In the genomic region with DNA sequence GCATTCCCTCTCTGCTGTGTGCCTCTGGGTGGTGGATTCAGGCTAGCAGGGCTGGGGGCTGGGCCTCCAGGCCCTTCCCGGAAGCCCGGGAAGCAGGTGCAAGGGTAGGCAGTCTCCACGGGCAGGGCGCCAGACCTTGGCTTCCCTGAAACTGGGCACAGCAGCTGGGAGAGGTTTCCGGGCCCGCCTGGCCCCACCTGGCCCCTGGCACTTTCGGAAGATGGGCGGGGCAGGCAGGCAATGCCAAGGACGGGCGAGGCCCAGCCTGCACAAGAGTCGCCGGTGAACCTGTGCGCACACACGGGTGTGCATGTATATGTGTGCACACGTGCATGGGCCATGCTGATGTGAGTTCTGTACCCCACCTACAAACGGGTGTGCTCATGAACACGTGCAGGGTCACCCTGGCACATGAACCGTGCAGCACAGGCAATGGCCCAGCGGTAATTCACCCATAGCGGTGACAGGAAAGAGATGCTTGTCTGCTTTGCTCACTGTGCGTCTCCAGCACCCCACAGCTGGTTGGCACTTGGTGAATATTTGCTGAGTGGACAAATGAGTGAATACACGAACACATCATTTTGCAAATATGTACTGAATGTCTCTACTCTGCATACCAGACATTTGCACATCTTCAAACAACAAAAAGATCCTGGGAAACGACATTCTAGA, we compare ENCODE assay signal across 10 cellular contexts. TPM values are rescaled to one million over a fixed set of nuclear protein-coding genes. Genes with fewer than 3 reads are reported as not detected.
A peak's percentile ranks its signal among the peaks of the same experiment; 100 is the strongest.
DNase-seq lines count a peak whose midpoint lies in the region; FAIRE-seq and TF ChIP-seq lines count a peak whose summit lies in the region.
"Had no signal": no experiment of that assay in that cellular context is flagged by ENCODE, and none has a peak within 500 bp of the region (broad histone marks: within the 10 kb centered on the region; RNA-seq: fewer than 3 reads in every experiment).

No MANE protein-coding gene starts in this region.

- H2AFZ ChIP-seq in endothelial cell of umbilical vein (ENCODE audit: low read depth, low read length): no peak overlapping the region

- H3K9ac ChIP-seq in endothelial cell of umbilical vein (replicated peaks; ENCODE audit: extremely low read depth, insufficient read depth, low read length): peak overlapping the region; percentile 4

- DNase-seq in GM04503 (ENCODE audit: low read depth) (peak; percentile 92), NCI-H69 (lab: John Stamatoyannopoulos, UW) (peak; percentile 94), endothelial cell of umbilical vein (ENCODE audit: low read depth, low spot score) (peak; percentile 41), renal cortical epithelial cell (ENCODE audit: low read depth) (peak; percentile 86), amniotic stem cell (lab: John Stamatoyannopoulos, UW) (no peak)
- no peak for DNase-seq in stimulated activated CD4-positive, alpha-beta T cell treated with anti-CD3 and anti-CD28 coated beads, Interleukin-4, amount 100 ng/mL, for 1 hour
- no peak for DNase-seq in activated T-cell treated with anti-CD3 and anti-CD28 coated beads, Interleukin-2, amount 50 U/mL, for 24 hours
- no peak for DNase-seq in activated CD8-positive, alpha-beta memory T cell treated with anti-CD3 and anti-CD28 coated beads for 24 hours
- DNase-seq: activated CD8-positive, alpha-beta T cell treated with anti-CD3 and anti-CD28 coated beads, Interleukin-2, amount 10 ng/mL, durations not matched to agents 7 days and 5 days had no signal

- H3K9me3 Mint-ChIP-seq in activated T-cell treated with anti-CD3 and anti-CD28 coated beads, Interleukin-2, amount 50 U/mL, for 24 hours: no peaks in the 10 kb centered on the region

- H3K4me3 ChIP-seq in endothelial cell of umbilical vein (replicated peaks in 1 of 3; ENCODE audit: insufficient read depth in 1 of 3, low read depth in 1 of 3, low read length in 3 of 3): no peak overlapping the region
- H3K4me3 ChIP-seq: thoracic aorta had no signal

- no peak overlapping the region for H3K4me2 ChIP-seq in endothelial cell of umbilical vein (ENCODE audit: insufficient read depth, low read length)

- H3K27me3 Mint-ChIP-seq in activated T-cell treated with anti-CD3 and anti-CD28 coated beads, Interleukin-2, amount 50 U/mL, for 24 hours: peaks cover 66% of the 10 kb centered on the region

- H3K27ac Mint-ChIP-seq in activated T-cell treated with anti-CD3 and anti-CD28 coated beads, Interleukin-2, amount 50 U/mL, for 24 hours: no peak overlapping the region
- H3K27ac Mint-ChIP-seq: activated CD8-positive, alpha-beta T cell treated with anti-CD3 and anti-CD28 coated beads, Interleukin-2, amount 10 ng/mL, durations not matched to agents 7 days and 5 days had no signal

- peaks cover 31% of the 10 kb centered on the region for H3K4me1 Mint-ChIP-seq in activated T-cell treated with anti-CD3 and anti-CD28 coated beads, Interleukin-2, amount 50 U/mL, for 24 hours (ENCODE audit: low read depth)

- H4K20me1 ChIP-seq in endothelial cell of umbilical vein (replicated peaks; ENCODE audit: control insufficient read depth, extremely low read depth, insufficient read depth, low read length): no peaks in the 10 kb centered on the region

- H3K9me1 ChIP-seq in endothelial cell of umbilical vein (replicated peaks; ENCODE audit: control insufficient read depth, extremely low read depth, insufficient read depth, low read length): no peaks in the 10 kb centered on the region

- no peaks in the 10 kb centered on the region for H3K36me3 Mint-ChIP-seq in activated T-cell treated with anti-CD3 and anti-CD28 coated beads, Interleukin-2, amount 50 U/mL, for 24 hours (ENCODE audit: low read depth)

- intact Hi-C loops in endothelial cell of umbilical vein (cut with micrococcal nuclease): loop anchor here (1.0 to 2.0 kb wide), 4 partner anchors 15 to 88 kb away; partner anchors contain the start of gene GADD45B

- H3K79me2 ChIP-seq in endothelial cell of umbilical vein (ENCODE audit: control insufficient read depth, insufficient read depth, low read length): no peaks in the 10 kb centered on the region

- peak; percentile 63 for FAIRE-seq in endothelial cell of umbilical vein (lab: Jason Lieb, UNC)

- TF ChIP-seq POLR2A in endothelial cell of umbilical vein (IDR thresholded peaks at IDR 0.05; ENCODE audit: low read depth, low read length): no peak

- dilution Hi-C loops in endothelial cell of umbilical vein (cut with MboI; ENCODE audit: extremely low pct_ligation_motif_present, low sequenced_read_pairs): no loop called here

- CTCF ChIA-PET in endothelial cell of umbilical vein (lab: Charles Lee): interaction anchor here (1.4 to 1.7 kb wide), 2 partner anchors 49 to 52 kb away, joined by 3 to 4 read pairs; no protein-coding TSS in a partner anchor

- TF ChIP-seq CTCF in endothelial cell of umbilical vein (IDR thresholded peaks at IDR 0.05; ENCODE audit: extremely low read depth in 1 of 2, insufficient read depth in 1 of 2, low read depth in 1 of 2, low read length in 2 of 2): no peak

- no peak overlapping the region for H3K4me3 Mint-ChIP-seq in activated T-cell treated with anti-CD3 and anti-CD28 coated beads, Interleukin-2, amount 50 U/mL, for 24 hours
- H3K4me3 Mint-ChIP-seq: activated CD8-positive, alpha-beta T cell treated with anti-CD3 and anti-CD28 coated beads, Interleukin-2, amount 10 ng/mL, durations not matched to agents 7 days and 5 days had no signal

- no peaks in the 10 kb centered on the region for H3K9me3 ChIP-seq in endothelial cell of umbilical vein (replicated peaks; ENCODE audit: control insufficient read depth, insufficient read depth, low read length)
- H3K9me3 ChIP-seq: thoracic aorta had no signal

- H3K27ac ChIP-seq in endothelial cell of umbilical vein (ENCODE audit: insufficient read depth, low read depth, low read length): peak overlapping the region; percentile 38
- H3K27ac ChIP-seq: thoracic aorta had no signal

- no peaks in the 10 kb centered on the region for H3K36me3 ChIP-seq in endothelial cell of umbilical vein (ENCODE audit: control insufficient read depth in 2 of 2, extremely low read depth in 1 of 2, insufficient read depth in 2 of 2, low read length in 2 of 2)
- H3K36me3 ChIP-seq: thoracic aorta had no signal

- BruUV-seq in endothelial cell of umbilical vein (replicated peaks; lab: Mats Ljungman, UMichigan): no TSS peak

- POLR2A ChIA-PET in endothelial cell of umbilical vein (lab: Charles Lee): no interaction called here

- H3K4me1 ChIP-seq in endothelial cell of umbilical vein (ENCODE audit: control insufficient read depth, extremely low read depth, insufficient read depth, low read length): peaks cover 28% of the 10 kb centered on the region

- H3K27me3 ChIP-seq in endothelial cell of umbilical vein (ENCODE audit: control insufficient read depth in 2 of 2, insufficient read depth in 2 of 2, low read length in 2 of 2): no peaks in the 10 kb centered on the region

TF ChIP-seq in endothelial cell of umbilical vein, 7 proteins besides CTCF, POLR2A, EP300 and RAD21:
- TF ChIP-seq EZH2 (IDR thresholded peaks at IDR 0.05; ENCODE audit: borderline replicate concordance, low read depth, low read length, severe bottlenecking) (no peak), GATA2 (IDR thresholded peaks at IDR 0.05; ENCODE audit: insufficient read depth, insufficient read length, low read depth, low read length) (no peak), FOS (IDR thresholded peaks at IDR 0.05; ENCODE audit: borderline replicate concordance, insufficient read depth, low read length) (peak; percentile 29), JUN (IDR thresholded peaks at IDR 0.05; ENCODE audit: borderline replicate concordance, insufficient read depth, insufficient read length, low read depth) (peak; percentile 53), MYC (IDR thresholded peaks at IDR 0.05; ENCODE audit: low read depth, low read length) (no peak), POLR2AphosphoS5 (IDR thresholded peaks at IDR 0.05; ENCODE audit: insufficient read depth, low read depth, low read length) (no peak)
- TF ChIP-seq, protein P1, sequence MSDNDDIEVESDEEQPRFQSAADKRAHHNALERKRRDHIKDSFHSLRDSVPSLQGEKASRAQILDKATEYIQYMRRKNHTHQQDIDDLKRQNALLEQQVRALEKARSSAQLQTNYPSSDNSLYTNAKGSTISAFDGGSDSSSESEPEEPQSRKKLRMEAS (IDR thresholded peaks at IDR 0.05; ENCODE audit: insufficient read depth, insufficient read length): peak; percentile 79

RNA-seq across cellular contexts. Expression of gene GADD45B, which starts 15.3 kb away (rescaled TPM):
- total RNA-seq in endothelial cell of umbilical vein: 61.3 and 75.9 TPM in 2 replicates
- polyA plus RNA-seq in endothelial cell of umbilical vein: 249 and 267 TPM in 2 replicates
- polyA plus RNA-seq in endothelial cell of umbilical vein (2011; cell fraction: cytosol; rRNA removed): 162 and 222 TPM in 2 replicates
- 291 and 446 TPM in 2 replicates for polyA plus RNA-seq in endothelial cell of umbilical vein (2011; cell fraction: nucleus; rRNA removed)
- polyA plus RNA-seq in endothelial cell of umbilical vein (2012): 38.1 and 69.3 TPM in 2 replicates
- 101 and 128 TPM in 2 replicates for polyA minus RNA-seq in endothelial cell of umbilical vein
- 61.3 TPM for polyA minus RNA-seq in endothelial cell of umbilical vein (2011; cell fraction: cytosol; rRNA and poly(A)+ RNA removed)
- 110 and 238 TPM in 2 replicates for polyA minus RNA-seq in endothelial cell of umbilical vein (2011; cell fraction: nucleus; rRNA and poly(A)+ RNA removed)
- 31.4 and 50.2 TPM in 2 replicates for total RNA-seq in renal cortical epithelial cell

RNA-seq across cellular contexts. Expression of gene LMNB2, which starts 34.5 kb away (rescaled TPM):
- total RNA-seq in endothelial cell of umbilical vein (147 and 153 TPM in 2 replicates), renal cortical epithelial cell (47.4 and 75.4 TPM in 2 replicates)
- 176 and 203 TPM in 2 replicates for polyA plus RNA-seq in endothelial cell of umbilical vein
- polyA plus RNA-seq in endothelial cell of umbilical vein (2011; cell fraction: cytosol; rRNA removed): 120 and 155 TPM in 2 replicates
- 93.4 and 108 TPM in 2 replicates for polyA plus RNA-seq in endothelial cell of umbilical vein (2011; cell fraction: nucleus; rRNA removed)
- 104 and 106 TPM in 2 replicates for polyA plus RNA-seq in endothelial cell of umbilical vein (2012)
- polyA minus RNA-seq in endothelial cell of umbilical vein: 116 and 121 TPM in 2 replicates
- polyA minus RNA-seq in endothelial cell of umbilical vein (2011; cell fraction: cytosol; rRNA and poly(A)+ RNA removed): 46.2 TPM
- polyA minus RNA-seq in endothelial cell of umbilical vein (2011; cell fraction: nucleus; rRNA and poly(A)+ RNA removed): 22.7 and 25.8 TPM in 2 replicates

Comparison
In these comparisons a context has a peak if more than half of its experiments do, and no peak if none do; other contexts are left out.
1. DNase-seq: peak in GM04503 (single experiment), NCI-H69 (single experiment), endothelial cell of umbilical vein (single experiment) and renal cortical epithelial cell (single experiment); none in amniotic stem cell (single experiment), stimulated activated CD4-positive, alpha-beta T cell treated with anti-CD3 and anti-CD28 coated beads, Interleukin-4, amount 100 ng/mL, for 1 hour (single experiment), activated T-cell treated with anti-CD3 and anti-CD28 coated beads, Interleukin-2, amount 50 U/mL, for 24 hours (single experiment) and activated CD8-positive, alpha-beta memory T cell treated with anti-CD3 and anti-CD28 coated beads for 24 hours (single experiment).